In genomic region chr1:235878082-235878781, GRCh38 we compare ENCODE assay signal across 12 cellular contexts. TPM values are rescaled to one million over a fixed set of nuclear protein-coding genes. Genes with fewer than 3 reads are reported as not detected.
DNase-seq lines count a peak whose midpoint lies in the region; ATAC-seq, FAIRE-seq and TF ChIP-seq lines count a peak whose summit lies in the region.
"Had no signal": no experiment of that assay in that cellular context is flagged by ENCODE, and none has a peak within 500 bp of the region (broad histone marks: within the 10 kb centered on the region; RNA-seq: fewer than 3 reads in every experiment).

No MANE protein-coding gene starts in this region.

- no peak overlapping the region for H3K9ac ChIP-seq in GM12878 (ENCODE audit: control insufficient read depth, insufficient read depth, low read length)

- TF ChIP-seq RAD21 in GM12878 (IDR thresholded peaks at IDR 0.05; ENCODE audit: insufficient read depth, low read depth, low read length), result no peak

- ATAC-seq in GM12878, result no peak
- peak; percentile 53 to 68 for ATAC-seq in lower lobe of right lung
- ATAC-seq in GM21515 (IDR thresholded peaks at IDR 0.05; ENCODE audit: unreplicated experiment), result no peak

- peak; percentile 69 for DNase-seq in CD14-positive monocyte (ENCODE audit: low spot score)
- peak in 2 of 3 experiments; percentile 42 to 77 for DNase-seq in NCI-H1417 (lab: John Stamatoyannopoulos, UW)
- no peak for DNase-seq in GM12878 (ENCODE audit: low read depth, low spot score)
- no peak for DNase-seq in lower lobe of right lung
- DNase-seq in HAP-1 (ENCODE audit: low spot score in 2 of 2), result no peak
- no peak for DNase-seq in GM10248 (ENCODE audit: extremely low spot score)
- DNase-seq in nephron progenitor cell, result no peak
- DNase-seq: activated CD4-positive, alpha-beta memory T cell treated with anti-CD3 and anti-CD28 coated beads for 36 hours; activated naive CD8-positive, alpha-beta T cell treated with anti-CD3 and anti-CD28 coated beads, Interleukin-2, amount 10 ng/mL, durations not matched to agents 7 days and 5 days; NCI-H1436 treated with DMSO at 0.1 percent for 48 hours; sigmoid colon had no signal

- H3K4me3 Mint-ChIP-seq in CD14-positive monocyte (peak overlapping the region in 1 of 2 donors; percentile 9), nephron progenitor cell (no peak overlapping the region)
- H3K4me3 Mint-ChIP-seq: activated CD4-positive, alpha-beta memory T cell treated with anti-CD3 and anti-CD28 coated beads for 36 hours; activated naive CD8-positive, alpha-beta T cell treated with anti-CD3 and anti-CD28 coated beads, Interleukin-2, amount 10 ng/mL, durations not matched to agents 7 days and 5 days had no signal

- H3K4me1 ChIP-seq in GM12878 (ENCODE audit: control insufficient read depth, insufficient read depth, low read length) (peaks cover 27% of the 10 kb centered on the region), lower lobe of right lung (peaks cover 25% of the 10 kb centered on the region), HAP-1 (no peaks in the 10 kb centered on the region)

- no peak overlapping the region for H3K4me2 ChIP-seq in GM12878 (ENCODE audit: control insufficient read depth, insufficient read depth)

- H3K4me3 ChIP-seq in GM12878, result peak overlapping the region; percentile 26; the same call in 1 of the 2 replicates
- H3K4me3 ChIP-seq in lower lobe of right lung, result no peak overlapping the region
- H3K4me3 ChIP-seq in HAP-1, result no peak overlapping the region
- H3K4me3 ChIP-seq: sigmoid colon had no signal

- CTCF ChIA-PET in GM12878 (lab: Yijun Ruan, JAX), result interaction anchor here (1.0 to 2.5 kb wide), 3 partner anchors 8 to 93 kb away, joined by 3 to 12 read pairs (median 10); partner anchors contain the start of gene LYST
- CTCF ChIA-PET in GM10248 (lab: Yijun Ruan, JAX), result interaction anchor here (0.5 to 2.1 kb wide), 4 partner anchors 8 to 94 kb away, joined by 3 to 7 read pairs (median 4); no protein-coding TSS in a partner anchor

- peaks cover 0 to 3% (median 0%) of the 10 kb centered on the region in 7 donors for H3K9me3 Mint-ChIP-seq in CD14-positive monocyte
- no peaks in the 10 kb centered on the region for H3K9me3 Mint-ChIP-seq in nephron progenitor cell
- H3K9me3 Mint-ChIP-seq: activated CD4-positive, alpha-beta memory T cell treated with anti-CD3 and anti-CD28 coated beads for 36 hours; activated naive CD8-positive, alpha-beta T cell treated with anti-CD3 and anti-CD28 coated beads, Interleukin-2, amount 10 ng/mL, durations not matched to agents 7 days and 5 days had no signal

- POLR2A ChIA-PET in GM12878 (lab: Charles Lee) (interaction anchor here (0.6 to 2.4 kb wide), 6 partner anchors 9 to 73 kb away, joined by 3 to 24 read pairs (median 4); no protein-coding TSS in a partner anchor), GM10248 (lab: Yijun Ruan, JAX) (interaction anchor here (0.6 kb wide), 1 partner anchor 85 kb away, joined by 3 read pairs; no protein-coding TSS in a partner anchor)

- H3K27me3 ChIP-seq in GM12878 (replicated peaks in 1 of 2; ENCODE audit: control insufficient read depth in 2 of 2, insufficient read depth in 2 of 2, low read length in 1 of 2) (no peaks in the 10 kb centered on the region), lower lobe of right lung (ENCODE audit: low read depth) (no peaks in the 10 kb centered on the region), HAP-1 (ENCODE audit: low read depth) (0 out of 2 replicates have a peak, but pooled peaks cover 2% of the 10 kb centered on the region)
- H3K27me3 ChIP-seq: sigmoid colon had no signal

- intact Hi-C loops in CD14-positive monocyte (cut with micrococcal nuclease), result loop anchor here in 1 of 2 donors (5.0 kb wide), 1 partner anchor 39 kb away; no protein-coding TSS in a partner anchor
- intact Hi-C loops in GM12878 (cut with micrococcal nuclease; ENCODE audit: unreplicated experiment), result no loop called here
- intact Hi-C loops in lower lobe of right lung (cut with DNase I), result no loop called here

- BruUV-seq in GM12878 (replicated peaks; lab: Mats Ljungman, UMichigan), result no TSS peak

- in situ Hi-C loops in GM12878 (cut with MboI) (no loop called here), HAP-1 (cut with MboI; ENCODE audit: low sequenced_read_pairs) (no loop called here)

- H4K20me1 ChIP-seq in GM12878 (ENCODE audit: control insufficient read depth, insufficient read depth), result no peaks in the 10 kb centered on the region

- H2AFZ ChIP-seq in GM12878 (ENCODE audit: control insufficient read depth, low read depth, low read length), result no peak overlapping the region

- TF ChIP-seq EP300 in GM12878 (IDR thresholded peaks at IDR 0.05; ENCODE audit: borderline replicate concordance in 1 of 2, control insufficient read depth in 1 of 2, low read depth in 2 of 2, low read length in 2 of 2), result no peak

- H3K27ac ChIP-seq in GM12878 (ENCODE audit: control insufficient read depth, insufficient read depth), result no peak overlapping the region
- peak overlapping the region; percentile 18 for H3K27ac ChIP-seq in lower lobe of right lung

- H3K36me3 ChIP-seq in GM12878 (ENCODE audit: control insufficient read depth in 2 of 2, insufficient read depth in 2 of 2, low read length in 1 of 2) (no peaks in the 10 kb centered on the region), lower lobe of right lung (no peaks in the 10 kb centered on the region), HAP-1 (replicated peaks) (no peaks in the 10 kb centered on the region)
- H3K36me3 ChIP-seq: sigmoid colon had no signal

- WGBS in GM12878 (ENCODE audit: insufficient coverage, insufficient replicate concordance, low lambda C conversion rate, missing lambda C conversion rate), result 88% methylated on average over 6 of the region's 6 CpGs

- H3K36me3 Mint-ChIP-seq in CD14-positive monocyte (no peaks in the 10 kb centered on the region), nephron progenitor cell (ENCODE audit: low read depth) (no peaks in the 10 kb centered on the region)
- H3K36me3 Mint-ChIP-seq: activated CD4-positive, alpha-beta memory T cell treated with anti-CD3 and anti-CD28 coated beads for 36 hours had no signal

- no peak for FAIRE-seq in GM12878 (lab: Jason Lieb, UNC)

- SMC1A ChIA-PET in GM12878 (lab: Charles Lee; ENCODE audit: uncharacterized antibody, unreplicated experiment), result interaction anchor here (0.8 to 3.8 kb wide), 13 partner anchors 9 to 189 kb away, joined by 3 to 21 read pairs (median 4); partner anchors contain the start of gene LYST

- H3K27ac Mint-ChIP-seq in CD14-positive monocyte (peak overlapping the region; percentile 98 to 100 (median 99)), nephron progenitor cell (no peak overlapping the region)
- H3K27ac Mint-ChIP-seq: activated CD4-positive, alpha-beta memory T cell treated with anti-CD3 and anti-CD28 coated beads for 36 hours had no signal

- RAD21 ChIA-PET in GM12878 (lab: Charles Lee; ENCODE audit: unreplicated experiment), result interaction anchor here (0.7 to 2.0 kb wide), 7 partner anchors 9 to 93 kb away, joined by 3 to 11 read pairs (median 4); partner anchors contain the start of gene LYST

- H3K27me3 Mint-ChIP-seq in CD14-positive monocyte (ENCODE audit: low read depth in 3 of 3) (no peaks in the 10 kb centered on the region), nephron progenitor cell (ENCODE audit: low read depth, poor library complexity) (peaks cover 63% of the 10 kb centered on the region)
- H3K27me3 Mint-ChIP-seq: activated CD4-positive, alpha-beta memory T cell treated with anti-CD3 and anti-CD28 coated beads for 36 hours; activated naive CD8-positive, alpha-beta T cell treated with anti-CD3 and anti-CD28 coated beads, Interleukin-2, amount 10 ng/mL, durations not matched to agents 7 days and 5 days had no signal

- H3K4me1 Mint-ChIP-seq in CD14-positive monocyte (peaks cover 85% of the 10 kb centered on the region), nephron progenitor cell (no peaks in the 10 kb centered on the region)

- TF ChIP-seq CTCF in CD14-positive monocyte (IDR thresholded peaks at IDR 0.05), result no peak
- no peak for TF ChIP-seq CTCF in GM12878 (IDR thresholded peaks at IDR 0.05 in 2 of 3, conservative IDR thresholded peaks at IDR 0.05 in 1 of 3; ENCODE audit: control insufficient read depth in 2 of 3, extremely low read depth in 1 of 3, insufficient read depth in 1 of 3, low read depth in 3 of 3, low read length in 3 of 3)
- no peak for TF ChIP-seq CTCF in lower lobe of right lung (IDR thresholded peaks at IDR 0.05)
- TF ChIP-seq CTCF in GM10248 (IDR thresholded peaks at IDR 0.05; ENCODE audit: control extremely low read depth, extremely low read depth, low read depth, missing control alignments), result no peak
- TF ChIP-seq CTCF in nephron progenitor cell (IDR thresholded peaks at IDR 0.05), result no peak

- TF ChIP-seq POLR2A in GM12878 (IDR thresholded peaks at IDR 0.05; ENCODE audit: low read depth, low read length), result no peak

- no peaks in the 10 kb centered on the region; the same call in 2 of the 3 replicates for H3K9me3 ChIP-seq in GM12878 (replicated peaks; ENCODE audit: control insufficient read depth, insufficient read depth, low read length)
- H3K9me3 ChIP-seq in lower lobe of right lung, result no peaks in the 10 kb centered on the region
- H3K9me3 ChIP-seq in HAP-1, result no peaks in the 10 kb centered on the region
- H3K9me3 ChIP-seq: sigmoid colon had no signal

- H3K79me2 ChIP-seq in GM12878 (ENCODE audit: control insufficient read depth, insufficient read depth, low read length), result peaks cover 48% of the 10 kb centered on the region

RNA-seq across cellular contexts. Expression of gene LYST, which starts 11.5 kb away (rescaled TPM):
- polyA plus RNA-seq in CD14-positive monocyte (10 to 100 TPM; 46.3 to 67.9 TPM), GM12878 (2011; rRNA removed) (28.1 and 34.2 TPM in 2 replicates), GM12878 (2014; fragmentation: Illumina TruSeq; extraction: Trizol) (6.1 and 12.4 TPM in 2 replicates), GM12878 (2014; fragmentation: Nextera tagmentation; extraction: Ambion mirVana) (1 to 10 TPM; 3.7 to 5.2 TPM), GM12878 (2014; rRNA removed) (4.1 and 4.8 TPM in 2 replicates), GM12878 (2016; fragmentation: Nextera tagmentation; extraction: Ambion mirVana) (1 to 10 TPM; 3.3 to 3.9 TPM)
- 162 and 169 TPM in 2 replicates for total RNA-seq in GM12878 (2013; cell fraction: nucleolus; rRNA removed)
- total RNA-seq in GM12878 (2014; rRNA removed) (8.8 and 9.7 TPM in 2 replicates), GM12878 (2014; rRNA removed; fragmentation: Illumina TruSeq; extraction: Trizol) (6.5 and 7.9 TPM in 2 replicates), GM12878 (2021) (6.5 and 9.7 TPM in 2 replicates), lower lobe of right lung (72.4 TPM)
- 2.3 TPM for polyA plus RNA-seq in GM12878 (2011; ENCODE audit: low read depth)
- polyA plus RNA-seq in GM12878 (2011; cell fraction: cytosol; rRNA removed), result 14.0 and 15.9 TPM in 2 replicates
- polyA plus RNA-seq in GM12878 (2011; cell fraction: nucleus; rRNA removed), result 30.5 and 30.7 TPM in 2 replicates
- polyA plus RNA-seq in GM12878 (2012), result 4.2 and 4.3 TPM in 2 replicates
- polyA minus RNA-seq in GM12878 (2011; rRNA and poly(A)+ RNA removed), result 91.2 and 123 TPM in 2 replicates
- 13.1 and 15.3 TPM in 2 replicates for polyA minus RNA-seq in GM12878 (2011; cell fraction: cytosol; rRNA and poly(A)+ RNA removed)
- polyA minus RNA-seq in GM12878 (2011; cell fraction: nucleus; rRNA and poly(A)+ RNA removed), result 94.7 and 122 TPM in 2 replicates

Comparison
In these comparisons a context has a peak if more than half of its experiments do, and no peak if none do; other contexts are left out.
1. DNase-seq: peak in CD14-positive monocyte (single experiment) and NCI-H1417 (2 of 3); none in GM12878 (single experiment), lower lobe of right lung (single experiment), HAP-1 (0 of 2), GM10248 (single experiment) and nephron progenitor cell (single experiment).
2. ATAC-seq: peak in lower lobe of right lung (2 of 2); none in GM12878 (single experiment) and GM21515 (single experiment).